ENCODE assay signal across 8 cellular contexts in genomic region chr1:33127001-33127823, GRCh38. TPM values are rescaled to one million over a fixed set of nuclear protein-coding genes. Genes with fewer than 3 reads are reported as not detected.
A peak's percentile ranks its signal among the peaks of the same experiment; 100 is the strongest.
DNase-seq lines count a peak whose midpoint lies in the region; ATAC-seq and TF ChIP-seq lines count a peak whose summit lies in the region.

No MANE protein-coding gene starts in this region.

- peak overlapping the region; percentile 72 for H3K27ac ChIP-seq in RWPE1

- peak; percentile 96 to 99 for ATAC-seq in natural killer cell treated with Interleukin-12 subunit alpha and Interleukin-12 subunit beta and Interleukin-15 and Interleukin-18, amount 100 ng/mL, for 72 hours
- peak; percentile 98 for ATAC-seq in stimulated activated naive CD8-positive, alpha-beta T cell treated with anti-CD3 and anti-CD28 coated beads, Interleukin-15, Interleukin-2, amounts not matched to agents 100 U/mL and 50 U/mL, for 24 hours

- H3K9me3 Mint-ChIP-seq in natural killer cell treated with Interleukin-12 subunit alpha and Interleukin-12 subunit beta and Interleukin-15 and Interleukin-18, amount 100 ng/mL, for 72 hours = peaks cover 6% of the 10 kb centered on the region

- DNase-seq in H4 (ENCODE audit: low spot score) = peak; percentile 100
- peak; percentile 99 for DNase-seq in LNCaP clone FGC (ENCODE audit: low read depth)
- peak; percentile 97 for DNase-seq in RWPE1 (ENCODE audit: low spot score)
- DNase-seq in activated effector memory CD4-positive, alpha-beta T cell treated with Interleukin-2 at 50 U/mL for 16 hours = peak; percentile 98
- DNase-seq in fibroblast of pulmonary artery (ENCODE audit: low read depth) = peak; percentile 100
- DNase-seq in natural killer cell treated with Interleukin-12 subunit alpha and Interleukin-12 subunit beta and Interleukin-15 and Interleukin-18, amount 100 ng/mL, for 72 hours (ENCODE audit: low spot score) = peak; percentile 100
- peak; percentile 99 for DNase-seq in stimulated activated naive CD8-positive, alpha-beta T cell treated with anti-CD3 and anti-CD28 coated beads, Interleukin-15, Interleukin-2, amounts not matched to agents 100 U/mL and 50 U/mL, for 24 hours

- no peaks in the 10 kb centered on the region for H3K36me3 ChIP-seq in ES-I3 (ENCODE audit: insufficient read depth, low read length)

- H3K4me1 Mint-ChIP-seq in natural killer cell treated with Interleukin-12 subunit alpha and Interleukin-12 subunit beta and Interleukin-15 and Interleukin-18, amount 100 ng/mL, for 72 hours (ENCODE audit: low read depth in 2 of 2) = peaks cover 37 to 54% of the 10 kb centered on the region in 2 donors

- POLR2A ChIA-PET in RWPE1 (lab: Yijun Ruan, JAX; ENCODE audit: low non-redundant PET) = no interaction called here

- CTCF ChIA-PET in RWPE1 (lab: Yijun Ruan, JAX) = interaction anchor here (0.5 to 2.0 kb wide), 13 partner anchors 10 to 767 kb away, joined by 3 to 8 read pairs (median 4); partner anchors contain the start of gene TRIM62

- peak overlapping the region; percentile 93 to 97 for H3K27ac Mint-ChIP-seq in natural killer cell treated with Interleukin-12 subunit alpha and Interleukin-12 subunit beta and Interleukin-15 and Interleukin-18, amount 100 ng/mL, for 72 hours

- no peaks in the 10 kb centered on the region for H3K9me3 ChIP-seq in ES-I3 (ENCODE audit: control insufficient read depth, insufficient read depth, low read length)

- peak; percentile 98 for TF ChIP-seq CTCF in LNCaP clone FGC (IDR thresholded peaks at IDR 0.05; ENCODE audit: control insufficient read depth, extremely low read depth, insufficient read depth)
- peak; percentile 93 for TF ChIP-seq CTCF in RWPE1 (conservative IDR thresholded peaks at IDR 0.05; ENCODE audit: low read depth)
- TF ChIP-seq CTCF in fibroblast of pulmonary artery (IDR thresholded peaks at IDR 0.05; ENCODE audit: low read length, missing control alignments) = peak; percentile 98

- peak overlapping the region; percentile 93 for H3K4me3 Mint-ChIP-seq in natural killer cell treated with Interleukin-12 subunit alpha and Interleukin-12 subunit beta and Interleukin-15 and Interleukin-18, amount 100 ng/mL, for 72 hours

- no peaks in the 10 kb centered on the region for H3K27me3 Mint-ChIP-seq in natural killer cell treated with Interleukin-12 subunit alpha and Interleukin-12 subunit beta and Interleukin-15 and Interleukin-18, amount 100 ng/mL, for 72 hours

- H3K4me3 ChIP-seq in LNCaP clone FGC (ENCODE audit: low read depth, low read length) (peak overlapping the region; percentile 92), fibroblast of pulmonary artery (replicated peaks; ENCODE audit: low read depth, low read length) (peak overlapping the region; percentile 97)

- H3K36me3 Mint-ChIP-seq in natural killer cell treated with Interleukin-12 subunit alpha and Interleukin-12 subunit beta and Interleukin-15 and Interleukin-18, amount 100 ng/mL, for 72 hours = peaks cover 13% of the 10 kb centered on the region

- H3K4me1 ChIP-seq in ES-I3 (ENCODE audit: insufficient read depth, low read length) = peaks cover 5% of the 10 kb centered on the region; the same call in 1 of the 2 replicates

- H3K9ac ChIP-seq in ES-I3 (ENCODE audit: low read depth, low read length) = peak overlapping the region; percentile 83

RNA-seq across cellular contexts. Expression of gene AZIN2, which starts 46.3 kb away (rescaled TPM):
- 3.9 and 5.8 TPM in 2 replicates for total RNA-seq in H4 (2014; rRNA removed; shearing (Covaris generic))
- total RNA-seq in natural killer cell treated with Interleukin-12 subunit alpha and Interleukin-12 subunit beta and Interleukin-15 and Interleukin-18, amount 100 ng/mL, for 72 hours = 1 to 10 TPM; 2.4 to 4.4 TPM

RNA-seq across cellular contexts. Expression of gene TRIM62, which starts 54.6 kb away (rescaled TPM):
- 3.2 and 4.7 TPM in 2 replicates for total RNA-seq in H4 (2014; rRNA removed; shearing (Covaris generic))
- total RNA-seq in natural killer cell treated with Interleukin-12 subunit alpha and Interleukin-12 subunit beta and Interleukin-15 and Interleukin-18, amount 100 ng/mL, for 72 hours = 10 to 100 TPM in 1 of 2 donors, 1 to 10 TPM in 1; 8.7 to 15.0 TPM

Comparison
In these comparisons a context has a peak if more than half of its experiments do, and no peak if none do; other contexts are left out.
1. Peak in every context shown above with its lines: DNase-seq, ATAC-seq, H3K4me3 ChIP-seq and H3K27ac ChIP-seq.